ENCODE assay signal across 13 cellular contexts in genomic region chrX:74242050-74242449, GRCh38.
A peak's percentile ranks its signal among the peaks of the same experiment; 100 is the strongest.
DNase-seq lines count a peak whose midpoint lies in the region; ATAC-seq and TF ChIP-seq lines count a peak whose summit lies in the region.
"Had no signal": no experiment of that assay in that cellular context is flagged by ENCODE, and none has a peak within 500 bp of the region (broad histone marks: within the 10 kb centered on the region; RNA-seq: fewer than 3 reads in every experiment).

No MANE protein-coding gene starts in this region.

- intact Hi-C loops in naive thymus-derived CD4-positive, alpha-beta T cell (cut with micrococcal nuclease) = no loop called here

- no peaks in the 10 kb centered on the region for H3K79me2 ChIP-seq in osteoblast (ENCODE audit: insufficient read depth, low read length)

- TF ChIP-seq CTCF in osteoblast (IDR thresholded peaks at IDR 0.05; ENCODE audit: extremely low read depth, low read depth, low read length) = no peak

- DNase-seq in GM03348 (ENCODE audit: low spot score) (peak; percentile 37), SJSA1 (ENCODE audit: low read depth in 1 of 2, low spot score in 2 of 2) (peak in 1 of 2 experiments; percentile 72), fibroblast of peridontal ligament (ENCODE audit: extremely low read depth) (peak; percentile 14), osteoblast (ENCODE audit: insufficient read length, low spot score, missing footprints) (peak; percentile 11), mucosa of gallbladder (ENCODE audit: low spot score) (no peak), NCI-H526 treated with DMSO at 0.1 percent for 48 hours (lab: John Stamatoyannopoulos, UW) (no peak)
- no peak for DNase-seq in naive thymus-derived CD4-positive, alpha-beta T cell
- DNase-seq: NCI-H2081 treated with DMSO at 0.1 percent for 48 hours, ovary had no signal

- H3K4me3 ChIP-seq in SJSA1 (no peak overlapping the region), osteoblast (ENCODE audit: insufficient read depth, low read length) (no peak overlapping the region)
- H3K4me3 ChIP-seq in naive thymus-derived CD4-positive, alpha-beta T cell (ENCODE audit: low read length) = no peak overlapping the region
- H3K4me3 ChIP-seq: ovary had no signal

- peaks cover 0 to 21% (median 5%) of the 10 kb centered on the region in 7 donors for H3K4me1 Mint-ChIP-seq in naive thymus-derived CD4-positive, alpha-beta T cell
- H3K4me1 Mint-ChIP-seq: activated T-helper 17 cell treated with anti-CD3 and anti-CD28 coated beads, Interleukin-2, amount 50 U/mL, for 72 hours had no signal

- H3K4me2 ChIP-seq in osteoblast (ENCODE audit: insufficient read depth, low read length) = no peak overlapping the region

- H3K36me3 ChIP-seq in SJSA1 (peaks cover 29% of the 10 kb centered on the region), osteoblast (ENCODE audit: insufficient read depth, low read length) (peaks cover 19% of the 10 kb centered on the region)
- peaks cover 0 to 4% (median 0%) of the 10 kb centered on the region in 3 experiments for H3K36me3 ChIP-seq in naive thymus-derived CD4-positive, alpha-beta T cell (ENCODE audit: control insufficient read depth in 2 of 3, insufficient read depth in 3 of 3, low read length in 3 of 3)
- H3K36me3 ChIP-seq: ovary had no signal

- H3K9me3 Mint-ChIP-seq in naive thymus-derived CD4-positive, alpha-beta T cell = no peaks in the 10 kb centered on the region
- H3K9me3 Mint-ChIP-seq: activated T-helper 17 cell treated with anti-CD3 and anti-CD28 coated beads, Interleukin-2, amount 50 U/mL, for 72 hours; dendritic cell treated with granulocyte-macrophage colony-stimulating factor and Interleukin-4, amounts not matched to agents 40 ng/mL and 50 ng/mL, for 4 days had no signal

- H3K27ac ChIP-seq in SJSA1 (peak overlapping the region; percentile 65), osteoblast (ENCODE audit: low read depth, low read length) (no peak overlapping the region)
- no peak overlapping the region for H3K27ac ChIP-seq in naive thymus-derived CD4-positive, alpha-beta T cell (ENCODE audit: low read depth, low read length)
- H3K27ac ChIP-seq: ovary, VCaP had no signal

- H3K4me1 ChIP-seq in SJSA1 (replicated peaks) (peaks cover 26% of the 10 kb centered on the region), osteoblast (ENCODE audit: insufficient read depth, low read length) (no peaks in the 10 kb centered on the region)
- H3K4me1 ChIP-seq in naive thymus-derived CD4-positive, alpha-beta T cell (ENCODE audit: control insufficient read depth in 2 of 2, insufficient read depth in 2 of 2, low read length in 2 of 2) = no peaks in the 10 kb centered on the region

- no peak for ATAC-seq in GM18498 (IDR thresholded peaks at IDR 0.05; ENCODE audit: unreplicated experiment)
- ATAC-seq in naive thymus-derived CD4-positive, alpha-beta T cell = no peak
- ATAC-seq: activated T-helper 17 cell treated with anti-CD3 and anti-CD28 coated beads, Interleukin-2, amount 50 U/mL, for 72 hours had no signal

- POLR2A ChIA-PET in naive thymus-derived CD4-positive, alpha-beta T cell (lab: Charles Lee) = no interaction called here

- H3K4me3 Mint-ChIP-seq in naive thymus-derived CD4-positive, alpha-beta T cell = no peak overlapping the region
- H3K4me3 Mint-ChIP-seq: activated T-helper 17 cell treated with anti-CD3 and anti-CD28 coated beads, Interleukin-2, amount 50 U/mL, for 72 hours; dendritic cell treated with granulocyte-macrophage colony-stimulating factor and Interleukin-4, amounts not matched to agents 40 ng/mL and 50 ng/mL, for 4 days had no signal

- peaks cover 8% of the 10 kb centered on the region for H4K20me1 ChIP-seq in osteoblast (ENCODE audit: insufficient read depth, low read length)

- peaks cover 0 to 18% (median 8%) of the 10 kb centered on the region in 5 donors for H3K36me3 Mint-ChIP-seq in naive thymus-derived CD4-positive, alpha-beta T cell

- H2AFZ ChIP-seq in osteoblast (ENCODE audit: low read length) = no peak overlapping the region

- H3K9me3 ChIP-seq in SJSA1 (replicated peaks) (no peaks in the 10 kb centered on the region), osteoblast (ENCODE audit: low read depth, low read length) (no peaks in the 10 kb centered on the region)
- no peaks in the 10 kb centered on the region for H3K9me3 ChIP-seq in naive thymus-derived CD4-positive, alpha-beta T cell (ENCODE audit: control insufficient read depth in 2 of 3, low read length in 3 of 3)
- H3K9me3 ChIP-seq: ovary had no signal

- H3K27me3 Mint-ChIP-seq in naive thymus-derived CD4-positive, alpha-beta T cell = no peaks in the 10 kb centered on the region
- H3K27me3 Mint-ChIP-seq: activated T-helper 17 cell treated with anti-CD3 and anti-CD28 coated beads, Interleukin-2, amount 50 U/mL, for 72 hours; dendritic cell treated with granulocyte-macrophage colony-stimulating factor and Interleukin-4, amounts not matched to agents 40 ng/mL and 50 ng/mL, for 4 days had no signal

- H3K27ac Mint-ChIP-seq in naive thymus-derived CD4-positive, alpha-beta T cell = peak overlapping the region in 3 of 9 donors; percentile 2 to 71 (median 41)
- H3K27ac Mint-ChIP-seq: activated T-helper 17 cell treated with anti-CD3 and anti-CD28 coated beads, Interleukin-2, amount 50 U/mL, for 72 hours; dendritic cell treated with granulocyte-macrophage colony-stimulating factor and Interleukin-4, amounts not matched to agents 40 ng/mL and 50 ng/mL, for 4 days had no signal

- H3K27me3 ChIP-seq in SJSA1 (replicated peaks) = no peaks in the 10 kb centered on the region
- no peaks in the 10 kb centered on the region for H3K27me3 ChIP-seq in osteoblast (ENCODE audit: insufficient read depth, low read length)
- H3K27me3 ChIP-seq in naive thymus-derived CD4-positive, alpha-beta T cell (ENCODE audit: control insufficient read depth in 2 of 2, insufficient read depth in 2 of 2, low read length in 2 of 2) = no peaks in the 10 kb centered on the region
- H3K27me3 ChIP-seq: ovary had no signal

- CTCF ChIA-PET in naive thymus-derived CD4-positive, alpha-beta T cell (lab: Charles Lee) = no interaction called here

Comparison
In these comparisons a context has a peak if more than half of its experiments do, and no peak if none do; other contexts are left out.
1. DNase-seq: peak in GM03348 (single experiment), fibroblast of peridontal ligament (single experiment) and osteoblast (single experiment); none in mucosa of gallbladder (single experiment), naive thymus-derived CD4-positive, alpha-beta T cell (0 of 9) and NCI-H526 treated with DMSO at 0.1 percent for 48 hours (single experiment).